ENCODE assay signal across 14 cellular contexts in genomic region chr4:139825523-139826014, GRCh38.
DNase-seq lines count a peak whose midpoint lies in the region; ATAC-seq and TF ChIP-seq lines count a peak whose summit lies in the region.
"Had no signal": no experiment of that assay in that cellular context is flagged by ENCODE, and none has a peak within 500 bp of the region (broad histone marks: within the 10 kb centered on the region; RNA-seq: fewer than 3 reads in every experiment).

No MANE protein-coding gene starts in this region.

- H3K4me1 Mint-ChIP-seq in glutamatergic neuron (ENCODE audit: low read depth, unreplicated experiment) = peaks cover 59% of the 10 kb centered on the region
- peaks cover 3% of the 10 kb centered on the region for H3K4me1 Mint-ChIP-seq in activated T-helper 17 cell treated with anti-CD3 and anti-CD28 coated beads, Interleukin-2, amount 50 U/mL, for 72 hours
- H3K4me1 Mint-ChIP-seq: CD8-positive, alpha-beta memory T cell; T-cell had no signal

- peaks cover 5% of the 10 kb centered on the region for H3K36me3 Mint-ChIP-seq in glutamatergic neuron (ENCODE audit: unreplicated experiment)
- no peaks in the 10 kb centered on the region for H3K36me3 Mint-ChIP-seq in activated T-helper 17 cell treated with anti-CD3 and anti-CD28 coated beads, Interleukin-2, amount 50 U/mL, for 72 hours (ENCODE audit: low read depth)
- H3K36me3 Mint-ChIP-seq: T-cell had no signal

- intact Hi-C loops in psoas muscle (cut with DNase I) = no loop called here

- TF ChIP-seq CTCF in glutamatergic neuron (IDR thresholded peaks at IDR 0.05; ENCODE audit: partially characterized antibody, unreplicated experiment) (no peak), psoas muscle (IDR thresholded peaks at IDR 0.05) (no peak)

- ATAC-seq in psoas muscle = peak; percentile 71 to 90 (median 84)
- no peak for ATAC-seq in HG03342 (IDR thresholded peaks at IDR 0.05; ENCODE audit: unreplicated experiment)
- ATAC-seq in activated T-helper 17 cell treated with anti-CD3 and anti-CD28 coated beads, Interleukin-2, amount 50 U/mL, for 72 hours (replicated peaks) = no peak
- ATAC-seq: T-cell had no signal

- no peak overlapping the region for H3K4me3 ChIP-seq in psoas muscle

- peak; percentile 56 for DNase-seq in NCI-H526 treated with DMSO at 0.1 percent for 48 hours (lab: John Stamatoyannopoulos, UW)
- no peak for DNase-seq in NCI-H526 (lab: John Stamatoyannopoulos, UW)
- DNase-seq in NCI-H2227 (lab: John Stamatoyannopoulos, UW; ENCODE audit: unreplicated experiment) = peak; percentile 53
- DNase-seq in glutamatergic neuron = no peak
- no peak for DNase-seq in psoas muscle
- DNase-seq in activated effector memory CD4-positive, alpha-beta T cell treated with Interleukin-2 at 50 U/mL for 16 hours = no peak
- DNase-seq: activated CD4-positive, alpha-beta T cell treated with anti-CD3 and anti-CD28 coated beads for 1 hour; activated naive CD4-positive, alpha-beta T cell treated with anti-CD3 and anti-CD28 coated beads for 36 hours; CD8-positive, alpha-beta memory T cell; dermis blood vessel endothelial cell; hippocampal formation; T-cell had no signal

- no peaks in the 10 kb centered on the region for H3K9me3 ChIP-seq in psoas muscle

- peak overlapping the region; percentile 89 for H3K27ac Mint-ChIP-seq in glutamatergic neuron (ENCODE audit: unreplicated experiment)
- no peak overlapping the region for H3K27ac Mint-ChIP-seq in activated T-helper 17 cell treated with anti-CD3 and anti-CD28 coated beads, Interleukin-2, amount 50 U/mL, for 72 hours
- H3K27ac Mint-ChIP-seq: activated naive CD4-positive, alpha-beta T cell treated with anti-CD3 and anti-CD28 coated beads for 36 hours; CD8-positive, alpha-beta memory T cell; T-cell had no signal

- no peaks in the 10 kb centered on the region for H3K27me3 ChIP-seq in psoas muscle (ENCODE audit: insufficient read depth in 3 of 3, low read length in 2 of 3)

- H3K9me3 Mint-ChIP-seq in glutamatergic neuron (ENCODE audit: unreplicated experiment) = peaks cover 8% of the 10 kb centered on the region
- no peaks in the 10 kb centered on the region for H3K9me3 Mint-ChIP-seq in activated T-helper 17 cell treated with anti-CD3 and anti-CD28 coated beads, Interleukin-2, amount 50 U/mL, for 72 hours
- H3K9me3 Mint-ChIP-seq: activated naive CD4-positive, alpha-beta T cell treated with anti-CD3 and anti-CD28 coated beads for 36 hours; T-cell had no signal

- no peaks in the 10 kb centered on the region for H3K36me3 ChIP-seq in psoas muscle (ENCODE audit: insufficient read depth in 1 of 2, low read depth in 1 of 2)

- peak overlapping the region; percentile 31 for H3K4me3 Mint-ChIP-seq in glutamatergic neuron (ENCODE audit: unreplicated experiment)
- H3K4me3 Mint-ChIP-seq in activated T-helper 17 cell treated with anti-CD3 and anti-CD28 coated beads, Interleukin-2, amount 50 U/mL, for 72 hours = no peak overlapping the region
- H3K4me3 Mint-ChIP-seq: activated naive CD4-positive, alpha-beta T cell treated with anti-CD3 and anti-CD28 coated beads for 36 hours; CD8-positive, alpha-beta memory T cell; T-cell had no signal

- peaks cover 6% of the 10 kb centered on the region for H3K4me1 ChIP-seq in psoas muscle

- peaks cover 5% of the 10 kb centered on the region for H3K27me3 Mint-ChIP-seq in glutamatergic neuron (ENCODE audit: unreplicated experiment)
- H3K27me3 Mint-ChIP-seq in activated T-helper 17 cell treated with anti-CD3 and anti-CD28 coated beads, Interleukin-2, amount 50 U/mL, for 72 hours = peaks cover 5% of the 10 kb centered on the region
- H3K27me3 Mint-ChIP-seq: T-cell had no signal

- WGBS in psoas muscle, 3 donors = 42 to 47% (median 46%) methylated on average over 13 of the region's 13 CpGs

- no peak overlapping the region for H3K27ac ChIP-seq in psoas muscle

Comparison
In these comparisons a context has a peak if more than half of its experiments do, and no peak if none do; other contexts are left out.
1. DNase-seq: peak in NCI-H526 treated with DMSO at 0.1 percent for 48 hours (single experiment) and NCI-H2227 (single experiment); none in NCI-H526 (0 of 2), glutamatergic neuron (single experiment), psoas muscle (0 of 2) and activated effector memory CD4-positive, alpha-beta T cell treated with Interleukin-2 at 50 U/mL for 16 hours (single experiment).
2. ATAC-seq: peak in psoas muscle (4 of 4); none in HG03342 (single experiment) and activated T-helper 17 cell treated with anti-CD3 and anti-CD28 coated beads, Interleukin-2, amount 50 U/mL, for 72 hours (single experiment).